19 cellular contexts compared by ENCODE assay signal in the genomic region with DNA sequence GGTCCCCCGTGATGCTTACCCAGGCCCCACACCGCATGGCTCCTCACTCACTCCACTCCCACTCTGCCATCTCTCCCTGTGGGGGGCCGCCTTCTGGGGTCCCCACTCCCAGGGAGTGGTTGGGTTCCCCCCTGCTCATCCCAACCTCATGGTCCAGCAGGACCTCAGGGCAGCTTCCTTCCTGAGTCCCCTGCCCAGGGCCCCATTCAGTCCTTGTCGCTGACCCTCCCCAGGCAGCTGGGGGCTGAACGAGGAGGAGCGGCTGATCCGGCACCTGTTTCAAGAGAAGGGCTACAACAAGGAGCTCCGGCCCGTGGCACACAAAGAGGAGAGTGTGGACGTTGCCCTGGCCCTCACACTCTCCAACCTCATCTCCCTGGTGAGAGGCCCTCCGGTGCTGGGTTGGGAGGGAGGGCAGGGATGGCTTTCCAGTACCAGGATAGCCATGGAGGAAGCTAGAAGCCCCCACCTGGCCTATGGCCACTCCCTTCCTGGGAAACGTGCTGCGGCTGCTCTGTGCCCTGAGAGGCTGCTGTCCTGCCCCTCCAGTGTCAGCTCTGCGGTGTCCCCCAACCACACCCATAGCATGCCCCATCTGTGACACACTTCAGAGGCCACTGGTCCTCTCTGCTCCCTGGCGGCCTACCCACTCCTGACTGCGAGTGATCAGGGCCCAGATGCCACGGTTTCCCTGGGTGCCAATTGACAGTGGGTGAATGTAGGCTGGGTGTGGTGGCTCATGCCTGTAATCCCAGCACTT. TPM values are rescaled to one million over a fixed set of nuclear protein-coding genes. Genes with fewer than 3 reads are reported as not detected.
DNase-seq lines count a peak whose midpoint lies in the region; ATAC-seq, FAIRE-seq and TF ChIP-seq lines count a peak whose summit lies in the region.
"Had no signal": no experiment of that assay in that cellular context is flagged by ENCODE, and none has a peak within 500 bp of the region (broad histone marks: within the 10 kb centered on the region; RNA-seq: fewer than 3 reads in every experiment).

No MANE protein-coding gene starts in this region.

- no peak overlapping the region for H3K4me3 Mint-ChIP-seq in glutamatergic neuron (ENCODE audit: unreplicated experiment)
- no peak overlapping the region for H3K4me3 Mint-ChIP-seq in CD4-positive, alpha-beta T cell

- H3K27ac ChIP-seq in HepG2 (ENCODE audit: extremely low read length, insufficient read depth, low read length) (no peak overlapping the region), right lobe of liver (no peak overlapping the region), psoas muscle (peak overlapping the region; percentile 98)
- H3K27ac ChIP-seq in CD4-positive, alpha-beta T cell (ENCODE audit: low read depth, low read length): no peak overlapping the region
- H3K27ac ChIP-seq: C4-2B, HL-60 had no signal

- no peak overlapping the region for H3K9ac ChIP-seq in HepG2 (ENCODE audit: insufficient read depth, low read depth, low read length)

- intact Hi-C loops in HepG2 (cut with micrococcal nuclease; ENCODE audit: unreplicated experiment) (loop anchor here (10.0 kb wide), 1 partner anchor 622 kb away; no protein-coding TSS in a partner anchor), right lobe of liver (cut with DNase I) (loop anchor here in 1 of 2 donors (10.0 kb wide), 2 partner anchors 92 to 622 kb away; no protein-coding TSS in a partner anchor), psoas muscle (cut with DNase I) (loop anchor here in 1 of 2 donors (2.0 kb wide), 2 partner anchors 22 to 42 kb away; no protein-coding TSS in a partner anchor)
- intact Hi-C loops in CD4-positive, alpha-beta T cell (cut with DNase I, micrococcal nuclease): loop anchor here in 1 of 2 experiments (10.0 kb wide), 1 partner anchor 602 kb away; a partner anchor contains a TSS

- H3K27me3 Mint-ChIP-seq in glutamatergic neuron (ENCODE audit: unreplicated experiment): peaks cover 10% of the 10 kb centered on the region
- H3K27me3 Mint-ChIP-seq in CD4-positive, alpha-beta T cell: peaks cover 58% of the 10 kb centered on the region

- no peak for DNase-seq in HepG2 (ENCODE audit: low spot score)
- no peak for DNase-seq in right lobe of liver
- peak; percentile 13 for DNase-seq in glutamatergic neuron
- DNase-seq in psoas muscle: peak in 1 of 2 donors; percentile 56
- DNase-seq in CD4-positive, alpha-beta T cell: no peak
- DNase-seq in foreskin fibroblast: no peak
- DNase-seq: ACHN, IMR-90, NCI-H1417 treated with DMSO at 0.1 percent for 48 hours, NCI-H187 treated with DMSO at 0.1 percent for 48 hours, NCI-H774 had no signal

- H3K4me1 Mint-ChIP-seq in glutamatergic neuron (ENCODE audit: low read depth, unreplicated experiment): peaks cover 3% of the 10 kb centered on the region
- peaks cover 19% of the 10 kb centered on the region for H3K4me1 Mint-ChIP-seq in CD4-positive, alpha-beta T cell (ENCODE audit: low read depth)

- H3K36me3 ChIP-seq in HepG2 (replicated peaks in 1 of 2; ENCODE audit: control insufficient read depth in 1 of 2, insufficient read depth in 2 of 2, low read length in 2 of 2) (no peaks in the 10 kb centered on the region), right lobe of liver (no peaks in the 10 kb centered on the region), psoas muscle (ENCODE audit: insufficient read depth in 1 of 2, low read depth in 1 of 2) (peaks cover 0 to 24% of the 10 kb centered on the region in 2 donors)
- H3K36me3 ChIP-seq: HAP-1 had no signal

- CTCF ChIA-PET in HepG2 (lab: Yijun Ruan, JAX; ENCODE audit: low intra/inter-chr PET ratio, low total read pairs): no interaction called here
- CTCF ChIA-PET in CD4-positive, alpha-beta T cell (lab: Charles Lee): no interaction called here

- H4K20me1 ChIP-seq in HepG2 (ENCODE audit: insufficient read depth, low read length): no peaks in the 10 kb centered on the region

- 0 out of 2 replicates have a peak, but pooled peaks have one; percentile 4 for TF ChIP-seq CTCF in HepG2 (CRISPR knock-in tag; IDR thresholded peaks at IDR 0.05)
- no peak for TF ChIP-seq CTCF in right lobe of liver (IDR thresholded peaks at IDR 0.05)
- TF ChIP-seq CTCF in glutamatergic neuron (IDR thresholded peaks at IDR 0.05; ENCODE audit: partially characterized antibody, unreplicated experiment): no peak
- TF ChIP-seq CTCF in psoas muscle (IDR thresholded peaks at IDR 0.05): no peak
- no peak for TF ChIP-seq CTCF in CD4-positive, alpha-beta T cell (IDR thresholded peaks at IDR 0.05)
- no peak for TF ChIP-seq CTCF in foreskin fibroblast (IDR thresholded peaks at IDR 0.05; ENCODE audit: low read depth, low read length)

- no peak overlapping the region for H3K27ac Mint-ChIP-seq in glutamatergic neuron (ENCODE audit: unreplicated experiment)
- no peak overlapping the region for H3K27ac Mint-ChIP-seq in CD4-positive, alpha-beta T cell

- H2AFZ ChIP-seq in HepG2 (ENCODE audit: low read length): no peak overlapping the region

- no TSS peak for BruUV-seq in HepG2 (replicated peaks; lab: Mats Ljungman, UMichigan)

- no peak for TF ChIP-seq RAD21 in HepG2 (CRISPR knock-in tag; IDR thresholded peaks at IDR 0.05)

- TF ChIP-seq EP300 in HepG2 (IDR thresholded peaks at IDR 0.05; ENCODE audit: low read depth in 2 of 2, low read length in 2 of 2): no peak
- no peak for TF ChIP-seq EP300 in HepG2 (CRISPR knock-in tag; IDR thresholded peaks at IDR 0.05; ENCODE audit: borderline replicate concordance)

- H3K4me3 ChIP-seq in HepG2 (replicated peaks in 1 of 3; ENCODE audit: insufficient read depth in 1 of 3, low read depth in 2 of 3, low read length in 3 of 3): peak overlapping the region in 1 of 3 experiments; percentile 58; a peak in 1 of 6 replicates
- no peak overlapping the region for H3K4me3 ChIP-seq in right lobe of liver
- H3K4me3 ChIP-seq in psoas muscle: peak overlapping the region; percentile 81
- H3K4me3 ChIP-seq in foreskin fibroblast (ENCODE audit: low read depth in 1 of 2, low read length in 2 of 2): no peak overlapping the region
- H3K4me3 ChIP-seq: HAP-1 had no signal

- ATAC-seq in HepG2 (peak; percentile 3; the same call in 1 of the 3 replicates), right lobe of liver (no peak), psoas muscle (peak; percentile 3 to 35 (median 8)), HG03175 (IDR thresholded peaks at IDR 0.05; ENCODE audit: unreplicated experiment) (no peak)
- no peak for ATAC-seq in CD4-positive, alpha-beta T cell (ENCODE audit: poor library complexity)

- no peaks in the 10 kb centered on the region for H3K79me2 ChIP-seq in HepG2 (ENCODE audit: insufficient read depth, low read length)

- WGBS in HepG2 (ENCODE audit: low lambda C conversion rate): 20% methylated on average over 15 of the region's 17 CpGs
- 65% methylated on average over 6 of the region's 17 CpGs for WGBS in right lobe of liver (ENCODE audit: insufficient coverage, low coverage, low lambda C conversion rate, missing lambda C conversion rate)
- WGBS in psoas muscle, 3 donors: 36 to 52% (median 38%) methylated on average over 17 of the region's 17 CpGs

- in situ Hi-C loops in HepG2 (cut with HindIII; ENCODE audit: extremely low pct_ligation_motif_present, low pct_unique_long_range_greater_than_20kb): no loop called here

- TF ChIP-seq POLR2A in HepG2 (IDR thresholded peaks at IDR 0.05; ENCODE audit: insufficient read depth in 1 of 2, low read depth in 2 of 2, low read length in 2 of 2) (no peak), right lobe of liver (IDR thresholded peaks at IDR 0.05) (no peak)

- FAIRE-seq in HepG2 (lab: Jason Lieb, UNC): no peak
- FAIRE-seq: G401.6 had no signal

- no peaks in the 10 kb centered on the region for H3K36me3 Mint-ChIP-seq in glutamatergic neuron (ENCODE audit: unreplicated experiment)
- H3K36me3 Mint-ChIP-seq in CD4-positive, alpha-beta T cell (ENCODE audit: low read depth): no peaks in the 10 kb centered on the region

- H3K27me3 ChIP-seq in HepG2 (ENCODE audit: control insufficient read depth in 1 of 2, insufficient read depth in 2 of 2, low read length in 2 of 2) (peaks cover 30 to 88% of the 10 kb centered on the region in 2 experiments; a peak in 4 of 5 replicates), right lobe of liver (peaks cover 14 to 27% of the 10 kb centered on the region in 2 donors), psoas muscle (ENCODE audit: insufficient read depth in 3 of 3, low read length in 2 of 3) (peaks cover 0 to 12% (median 0%) of the 10 kb centered on the region in 3 donors)
- H3K27me3 ChIP-seq in CD4-positive, alpha-beta T cell (ENCODE audit: control insufficient read depth, insufficient read depth, low read length): peaks cover 52% of the 10 kb centered on the region

- peaks cover 37% of the 10 kb centered on the region for H3K4me1 ChIP-seq in HepG2 (ENCODE audit: insufficient read depth, low read length)
- peaks cover 0 to 20% (median 0%) of the 10 kb centered on the region in 4 donors for H3K4me1 ChIP-seq in right lobe of liver
- peaks cover 55% of the 10 kb centered on the region for H3K4me1 ChIP-seq in psoas muscle
- H3K4me1 ChIP-seq: HAP-1 had no signal

- H3K9me3 ChIP-seq in HepG2 (ENCODE audit: low read length) (no peaks in the 10 kb centered on the region), right lobe of liver (no peaks in the 10 kb centered on the region), psoas muscle (no peaks in the 10 kb centered on the region)
- H3K9me3 ChIP-seq in CD4-positive, alpha-beta T cell (ENCODE audit: control insufficient read depth, low read length): no peaks in the 10 kb centered on the region
- H3K9me3 ChIP-seq: HAP-1 had no signal

- POLR2A ChIA-PET in HepG2 (lab: Yijun Ruan, JAX): interaction anchor here (1.6 kb wide), 1 partner anchor 24 kb away, joined by 3 read pairs; a partner anchor contains a TSS
- POLR2A ChIA-PET in CD4-positive, alpha-beta T cell (lab: Charles Lee): interaction anchor here (0.6 kb wide), 1 partner anchor 570 kb away, joined by 4 read pairs; no protein-coding TSS in a partner anchor

- peaks cover 2% of the 10 kb centered on the region for H3K9me3 Mint-ChIP-seq in glutamatergic neuron (ENCODE audit: unreplicated experiment)
- H3K9me3 Mint-ChIP-seq in CD4-positive, alpha-beta T cell: no peaks in the 10 kb centered on the region

- H3K4me2 ChIP-seq in HepG2 (ENCODE audit: low read depth, low read length): peak overlapping the region; percentile 46

RNA-seq across cellular contexts. Expression of a gene that starts 0.5 kb away (rescaled TPM):
- total RNA-seq in HepG2 (2016; rRNA removed; fragmentation: Illumina TruSeq; extraction: Trizol) (0.10 TPM in 1 of 2 replicates, not detected in the other), right lobe of liver (not detected), glutamatergic neuron (ENCODE audit: unreplicated experiment) (2.2 TPM), psoas muscle (100 to 1,000 TPM in 2 of 4 donors, 10 to 100 TPM in 2; 58.8 to 300 (median 97.7) TPM)
- total RNA-seq in HepG2 (2016; cell fraction: cytosol; rRNA removed; fragmentation: Illumina TruSeq; extraction: Trizol; ENCODE audit: low read depth): not detected in 2 replicates
- total RNA-seq in HepG2 (2016; cell fraction: insoluble cytoplasmic fraction; rRNA removed; fragmentation: Illumina TruSeq; extraction: Trizol): not detected in 2 replicates
- 0.07 and 0.25 TPM in 2 replicates for total RNA-seq in HepG2 (2016; cell fraction: membrane; rRNA removed; fragmentation: Illumina TruSeq; extraction: Trizol)
- total RNA-seq in HepG2 (2016; cell fraction: nucleus; rRNA removed; fragmentation: Illumina TruSeq; extraction: Trizol): not detected in 2 replicates
- polyA plus RNA-seq in HepG2 (2011; rRNA removed) (0.13 and 0.18 TPM in 2 replicates), psoas muscle (10 to 100 TPM in 2 of 3 donors, 1 to 10 TPM in 1; 6.5 to 13.5 (median 12.5) TPM)
- 0.08 and 0.14 TPM in 2 replicates for polyA plus RNA-seq in HepG2 (2011; cell fraction: cytosol; rRNA removed)
- polyA plus RNA-seq in HepG2 (2011; cell fraction: nucleus; rRNA removed): 0.12 and 0.24 TPM in 2 replicates
- 0.13 and 0.32 TPM in 2 replicates for polyA plus RNA-seq in HepG2 (2012)
- 0.10 and 0.12 TPM in 2 replicates for polyA plus RNA-seq in HepG2 (2016; cell fraction: cytosol; fragmentation: Illumina TruSeq; extraction: Trizol; ENCODE audit: low read depth)
- not detected in 2 replicates for polyA plus RNA-seq in HepG2 (2016; cell fraction: insoluble cytoplasmic fraction; fragmentation: Illumina TruSeq; extraction: Trizol; ENCODE audit: low read depth)
- polyA plus RNA-seq in HepG2 (2016; cell fraction: membrane; fragmentation: Illumina TruSeq; extraction: Trizol; ENCODE audit: low read depth): 0.11 and 0.52 TPM in 2 replicates
- 0.26 TPM in 1 of 2 replicates, not detected in the other for polyA plus RNA-seq in HepG2 (2016; cell fraction: nucleus; fragmentation: Illumina TruSeq; extraction: Trizol; ENCODE audit: insufficient read depth, low read depth)
- polyA minus RNA-seq in HepG2 (2011; rRNA and poly(A)+ RNA removed; ENCODE audit: low replicate concordance): 0.28 TPM in 1 of 2 replicates, not detected in the other
- not detected in 2 replicates for polyA minus RNA-seq in HepG2 (2011; cell fraction: cytosol; rRNA and poly(A)+ RNA removed)
- not detected in 2 replicates for polyA minus RNA-seq in HepG2 (2011; cell fraction: nucleus; rRNA and poly(A)+ RNA removed)
- not detected for total RNA-seq in CD4-positive, alpha-beta T cell
- total RNA-seq: HT1080, IMR-90, M059J had no signal
- polyA plus RNA-seq: IMR-90 had no signal

RNA-seq across cellular contexts. Expression of a gene that starts 6.3 kb away (rescaled TPM):
- total RNA-seq in HepG2 (2016; rRNA removed; fragmentation: Illumina TruSeq; extraction: Trizol) (not detected in 2 replicates), right lobe of liver (under 1 TPM in 1 of 6 experiments, not detected in 5; 0.19 TPM), glutamatergic neuron (ENCODE audit: unreplicated experiment) (not detected), psoas muscle (1 to 10 TPM; 2.0 to 5.0 (median 2.9) TPM)
- total RNA-seq in HepG2 (2016; cell fraction: cytosol; rRNA removed; fragmentation: Illumina TruSeq; extraction: Trizol; ENCODE audit: low read depth): not detected in 2 replicates
- 0.09 TPM in 1 of 2 replicates, not detected in the other for total RNA-seq in HepG2 (2016; cell fraction: insoluble cytoplasmic fraction; rRNA removed; fragmentation: Illumina TruSeq; extraction: Trizol)
- not detected in 2 replicates for total RNA-seq in HepG2 (2016; cell fraction: membrane; rRNA removed; fragmentation: Illumina TruSeq; extraction: Trizol)
- not detected in 2 replicates for total RNA-seq in HepG2 (2016; cell fraction: nucleus; rRNA removed; fragmentation: Illumina TruSeq; extraction: Trizol)
- polyA plus RNA-seq in HepG2 (2011; rRNA removed) (not detected in 2 replicates), psoas muscle (1 to 10 TPM in 2 of 3 donors, under 1 TPM in 1; 0.82 to 3.2 (median 1.8) TPM)
- polyA plus RNA-seq in HepG2 (2011; cell fraction: cytosol; rRNA removed): not detected in 2 replicates
- not detected in 2 replicates for polyA plus RNA-seq in HepG2 (2011; cell fraction: nucleus; rRNA removed)
- not detected in 2 replicates for polyA plus RNA-seq in HepG2 (2012)
- polyA plus RNA-seq in HepG2 (2016; cell fraction: cytosol; fragmentation: Illumina TruSeq; extraction: Trizol; ENCODE audit: low read depth): not detected in 2 replicates
- not detected in 2 replicates for polyA plus RNA-seq in HepG2 (2016; cell fraction: insoluble cytoplasmic fraction; fragmentation: Illumina TruSeq; extraction: Trizol; ENCODE audit: low read depth)
- not detected in 2 replicates for polyA plus RNA-seq in HepG2 (2016; cell fraction: membrane; fragmentation: Illumina TruSeq; extraction: Trizol; ENCODE audit: low read depth)
- not detected in 2 replicates for polyA plus RNA-seq in HepG2 (2016; cell fraction: nucleus; fragmentation: Illumina TruSeq; extraction: Trizol; ENCODE audit: insufficient read depth, low read depth)
- not detected in 2 replicates for polyA minus RNA-seq in HepG2 (2011; rRNA and poly(A)+ RNA removed; ENCODE audit: low replicate concordance)
- not detected in 2 replicates for polyA minus RNA-seq in HepG2 (2011; cell fraction: cytosol; rRNA and poly(A)+ RNA removed)
- polyA minus RNA-seq in HepG2 (2011; cell fraction: nucleus; rRNA and poly(A)+ RNA removed): not detected in 2 replicates
- total RNA-seq in CD4-positive, alpha-beta T cell: not detected
- total RNA-seq: HT1080, IMR-90, M059J, SK-MEL-5 had no signal
- polyA plus RNA-seq: IMR-90 had no signal

RNA-seq across cellular contexts. Expression of a gene that starts 13.0 kb away (rescaled TPM):
- total RNA-seq in HepG2 (2016; rRNA removed; fragmentation: Illumina TruSeq; extraction: Trizol): not detected in 2 replicates
- total RNA-seq in HepG2 (2016; cell fraction: cytosol; rRNA removed; fragmentation: Illumina TruSeq; extraction: Trizol; ENCODE audit: low read depth): not detected in 2 replicates
- not detected in 2 replicates for total RNA-seq in HepG2 (2016; cell fraction: insoluble cytoplasmic fraction; rRNA removed; fragmentation: Illumina TruSeq; extraction: Trizol)
- not detected in 2 replicates for total RNA-seq in HepG2 (2016; cell fraction: membrane; rRNA removed; fragmentation: Illumina TruSeq; extraction: Trizol)
- not detected in 2 replicates for total RNA-seq in HepG2 (2016; cell fraction: nucleus; rRNA removed; fragmentation: Illumina TruSeq; extraction: Trizol)
- not detected in 2 replicates for polyA plus RNA-seq in HepG2 (2011; rRNA removed)
- not detected in 2 replicates for polyA plus RNA-seq in HepG2 (2011; cell fraction: cytosol; rRNA removed)
- not detected in 2 replicates for polyA plus RNA-seq in HepG2 (2011; cell fraction: nucleus; rRNA removed)
- 0.05 and 0.21 TPM in 2 replicates for polyA plus RNA-seq in HepG2 (2012)
- not detected in 2 replicates for polyA plus RNA-seq in HepG2 (2016; cell fraction: cytosol; fragmentation: Illumina TruSeq; extraction: Trizol; ENCODE audit: low read depth)
- polyA plus RNA-seq in HepG2 (2016; cell fraction: insoluble cytoplasmic fraction; fragmentation: Illumina TruSeq; extraction: Trizol; ENCODE audit: low read depth): not detected in 2 replicates
- polyA plus RNA-seq in HepG2 (2016; cell fraction: membrane; fragmentation: Illumina TruSeq; extraction: Trizol; ENCODE audit: low read depth): not detected in 2 replicates
- polyA plus RNA-seq in HepG2 (2016; cell fraction: nucleus; fragmentation: Illumina TruSeq; extraction: Trizol; ENCODE audit: insufficient read depth, low read depth): not detected in 2 replicates
- polyA minus RNA-seq in HepG2 (2011; rRNA and poly(A)+ RNA removed; ENCODE audit: low replicate concordance): not detected in 2 replicates
- not detected in 2 replicates for polyA minus RNA-seq in HepG2 (2011; cell fraction: cytosol; rRNA and poly(A)+ RNA removed)
- not detected in 2 replicates for polyA minus RNA-seq in HepG2 (2011; cell fraction: nucleus; rRNA and poly(A)+ RNA removed)
- total RNA-seq in right lobe of liver: not detected
- total RNA-seq in glutamatergic neuron (ENCODE audit: unreplicated experiment): 3.5 TPM
- 10 to 100 TPM in 2 of 4 donors, 1 to 10 TPM in 2; 2.9 to 94.1 (median 17.2) TPM for total RNA-seq in psoas muscle
- 1 to 10 TPM in 2 of 3 donors, under 1 TPM in 1; 0.68 to 7.3 (median 1.5) TPM for polyA plus RNA-seq in psoas muscle
- not detected for total RNA-seq in CD4-positive, alpha-beta T cell
- total RNA-seq: HT1080, IMR-90, M059J, SK-MEL-5 had no signal
- polyA plus RNA-seq: IMR-90 had no signal

RNA-seq across cellular contexts. Expression of a gene that starts 23.9 kb away (rescaled TPM):
- total RNA-seq in HepG2 (2016; rRNA removed; fragmentation: Illumina TruSeq; extraction: Trizol) (4.3 and 9.5 TPM in 2 replicates), right lobe of liver (1 to 10 TPM in 3 of 6 experiments, under 1 TPM in 3; 0.68 to 1.5 (median 1.0) TPM), glutamatergic neuron (ENCODE audit: unreplicated experiment) (12.3 TPM), psoas muscle (1 to 10 TPM; 2.3 to 4.9 (median 3.7) TPM)
- total RNA-seq in HepG2 (2016; cell fraction: cytosol; rRNA removed; fragmentation: Illumina TruSeq; extraction: Trizol; ENCODE audit: low read depth): 2.2 and 3.3 TPM in 2 replicates
- total RNA-seq in HepG2 (2016; cell fraction: insoluble cytoplasmic fraction; rRNA removed; fragmentation: Illumina TruSeq; extraction: Trizol): 3.3 and 9.6 TPM in 2 replicates
- total RNA-seq in HepG2 (2016; cell fraction: membrane; rRNA removed; fragmentation: Illumina TruSeq; extraction: Trizol): 3.5 and 3.7 TPM in 2 replicates
- total RNA-seq in HepG2 (2016; cell fraction: nucleus; rRNA removed; fragmentation: Illumina TruSeq; extraction: Trizol): 21.5 and 23.5 TPM in 2 replicates
- polyA plus RNA-seq in HepG2 (2011; rRNA removed) (3.5 and 4.1 TPM in 2 replicates), psoas muscle (1 to 10 TPM; 2.6 to 6.8 (median 6.4) TPM)
- polyA plus RNA-seq in HepG2 (2011; cell fraction: cytosol; rRNA removed): 1.5 and 2.4 TPM in 2 replicates
- polyA plus RNA-seq in HepG2 (2011; cell fraction: nucleus; rRNA removed): 9.8 and 13.9 TPM in 2 replicates
- 3.0 and 5.2 TPM in 2 replicates for polyA plus RNA-seq in HepG2 (2012)
- 0.81 and 0.84 TPM in 2 replicates for polyA plus RNA-seq in HepG2 (2016; cell fraction: cytosol; fragmentation: Illumina TruSeq; extraction: Trizol; ENCODE audit: low read depth)
- polyA plus RNA-seq in HepG2 (2016; cell fraction: insoluble cytoplasmic fraction; fragmentation: Illumina TruSeq; extraction: Trizol; ENCODE audit: low read depth): 2.8 and 3.7 TPM in 2 replicates
- polyA plus RNA-seq in HepG2 (2016; cell fraction: membrane; fragmentation: Illumina TruSeq; extraction: Trizol; ENCODE audit: low read depth): 1.3 and 1.4 TPM in 2 replicates
- polyA plus RNA-seq in HepG2 (2016; cell fraction: nucleus; fragmentation: Illumina TruSeq; extraction: Trizol; ENCODE audit: insufficient read depth, low read depth): 10.9 and 11.9 TPM in 2 replicates
- 4.3 and 8.7 TPM in 2 replicates for polyA minus RNA-seq in HepG2 (2011; rRNA and poly(A)+ RNA removed; ENCODE audit: low replicate concordance)
- 1.8 and 2.4 TPM in 2 replicates for polyA minus RNA-seq in HepG2 (2011; cell fraction: cytosol; rRNA and poly(A)+ RNA removed)
- polyA minus RNA-seq in HepG2 (2011; cell fraction: nucleus; rRNA and poly(A)+ RNA removed): 59.7 and 61.4 TPM in 2 replicates
- total RNA-seq in CD4-positive, alpha-beta T cell: 10 to 100 TPM; 22.1 to 22.2 TPM

RNA-seq across cellular contexts. Expression of a gene that starts 24.0 kb away (rescaled TPM):
- total RNA-seq in HepG2 (2016; rRNA removed; fragmentation: Illumina TruSeq; extraction: Trizol) (101 and 128 TPM in 2 replicates), right lobe of liver (10 to 100 TPM; 24.3 to 47.7 (median 42.0) TPM), glutamatergic neuron (ENCODE audit: unreplicated experiment) (82.9 TPM), psoas muscle (100 to 1,000 TPM in 1 of 4 donors, 10 to 100 TPM in 3; 76.1 to 136 (median 88.4) TPM)
- 29.6 and 31.9 TPM in 2 replicates for total RNA-seq in HepG2 (2016; cell fraction: cytosol; rRNA removed; fragmentation: Illumina TruSeq; extraction: Trizol; ENCODE audit: low read depth)
- 108 and 125 TPM in 2 replicates for total RNA-seq in HepG2 (2016; cell fraction: insoluble cytoplasmic fraction; rRNA removed; fragmentation: Illumina TruSeq; extraction: Trizol)
- 48.3 and 55.2 TPM in 2 replicates for total RNA-seq in HepG2 (2016; cell fraction: membrane; rRNA removed; fragmentation: Illumina TruSeq; extraction: Trizol)
- total RNA-seq in HepG2 (2016; cell fraction: nucleus; rRNA removed; fragmentation: Illumina TruSeq; extraction: Trizol): 54.3 and 63.2 TPM in 2 replicates
- polyA plus RNA-seq in HepG2 (2011; rRNA removed) (25.0 and 30.3 TPM in 2 replicates), psoas muscle (10 to 100 TPM; 39.6 to 85.2 (median 67.4) TPM)
- 27.2 and 34.2 TPM in 2 replicates for polyA plus RNA-seq in HepG2 (2011; cell fraction: cytosol; rRNA removed)
- polyA plus RNA-seq in HepG2 (2011; cell fraction: nucleus; rRNA removed): 33.9 and 49.1 TPM in 2 replicates
- 68.3 and 79.6 TPM in 2 replicates for polyA plus RNA-seq in HepG2 (2012)
- polyA plus RNA-seq in HepG2 (2016; cell fraction: cytosol; fragmentation: Illumina TruSeq; extraction: Trizol; ENCODE audit: low read depth): 33.6 and 34.9 TPM in 2 replicates
- 140 and 153 TPM in 2 replicates for polyA plus RNA-seq in HepG2 (2016; cell fraction: insoluble cytoplasmic fraction; fragmentation: Illumina TruSeq; extraction: Trizol; ENCODE audit: low read depth)
- polyA plus RNA-seq in HepG2 (2016; cell fraction: membrane; fragmentation: Illumina TruSeq; extraction: Trizol; ENCODE audit: low read depth): 39.6 and 46.6 TPM in 2 replicates
- polyA plus RNA-seq in HepG2 (2016; cell fraction: nucleus; fragmentation: Illumina TruSeq; extraction: Trizol; ENCODE audit: insufficient read depth, low read depth): 78.2 and 79.4 TPM in 2 replicates
- polyA minus RNA-seq in HepG2 (2011; rRNA and poly(A)+ RNA removed; ENCODE audit: low replicate concordance): 14.0 and 21.7 TPM in 2 replicates
- polyA minus RNA-seq in HepG2 (2011; cell fraction: cytosol; rRNA and poly(A)+ RNA removed): 12.3 and 14.2 TPM in 2 replicates
- polyA minus RNA-seq in HepG2 (2011; cell fraction: nucleus; rRNA and poly(A)+ RNA removed): 73.8 and 82.7 TPM in 2 replicates
- 10 to 100 TPM; 45.9 to 46.0 TPM for total RNA-seq in CD4-positive, alpha-beta T cell

Comparison
In these comparisons a context has a peak if more than half of its experiments do, and no peak if none do; other contexts are left out.
1. ATAC-seq: peak in HepG2 (single experiment) and psoas muscle (4 of 4); none in right lobe of liver (0 of 4), CD4-positive, alpha-beta T cell (single experiment) and HG03175 (single experiment).
2. RNA of a gene that starts 0.5 kb away (total RNA-seq): 58.8 to 300 TPM in psoas muscle; 2.2 TPM in glutamatergic neuron (single experiment), 0.07 to 0.25 TPM in HepG2, not detected in right lobe of liver and not detected in CD4-positive, alpha-beta T cell; every median in the first group is over 10 times any median in the second.